ENCODE assay signal across 19 cellular contexts in the genomic region with DNA sequence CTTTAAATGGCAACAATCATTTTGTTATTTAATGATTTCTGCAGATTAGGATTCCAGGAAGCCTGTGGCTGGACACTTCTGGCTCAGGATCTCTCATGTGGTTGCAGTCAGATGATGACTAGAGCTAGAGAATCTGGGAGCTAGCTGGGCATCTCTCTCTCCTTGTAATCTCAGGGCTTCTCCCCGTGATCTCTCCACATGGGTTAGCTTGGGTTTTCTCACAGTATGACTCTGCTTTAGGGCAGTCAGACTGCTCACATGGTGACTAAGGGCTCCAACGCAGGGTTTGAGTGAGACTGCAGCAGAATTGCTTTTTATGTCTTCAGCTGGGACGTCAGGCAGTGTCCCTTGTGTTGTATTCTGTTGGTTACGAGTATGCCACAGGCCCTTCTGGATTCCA.
DNase-seq lines count a peak whose midpoint lies in the region; ATAC-seq and TF ChIP-seq lines count a peak whose summit lies in the region.
"Had no signal": no experiment of that assay in that cellular context is flagged by ENCODE, and none has a peak within 500 bp of the region (broad histone marks: within the 10 kb centered on the region; RNA-seq: fewer than 3 reads in every experiment).

No MANE protein-coding gene starts in this region.

- no peaks in the 10 kb centered on the region for H3K27me3 Mint-ChIP-seq in natural killer cell treated with Interleukin-12 subunit alpha and Interleukin-12 subunit beta and Interleukin-15 and Interleukin-18, amount 100 ng/mL, for 72 hours
- H3K27me3 Mint-ChIP-seq: stimulated activated memory B cell treated with anti-CD40 and anti-IgM and Interleukin-4, amounts not matched to agents 10 μg/mL and 1 μg/mL and 100 μg/mL, for 72 hours; T-helper 17 cell; type B pancreatic cell had no signal

- no peaks in the 10 kb centered on the region for H3K36me3 Mint-ChIP-seq in natural killer cell treated with Interleukin-12 subunit alpha and Interleukin-12 subunit beta and Interleukin-15 and Interleukin-18, amount 100 ng/mL, for 72 hours
- H3K36me3 Mint-ChIP-seq: stimulated activated memory B cell treated with anti-CD40 and anti-IgM and Interleukin-4, amounts not matched to agents 10 μg/mL and 1 μg/mL and 100 μg/mL, for 72 hours; type B pancreatic cell had no signal

- DNase-seq in AG10803 (ENCODE audit: low read depth): peak; percentile 64
- peak; percentile 32 for DNase-seq in RKO (ENCODE audit: low spot score)
- peak; percentile 81 for DNase-seq in fibroblast of peridontal ligament (ENCODE audit: extremely low read depth)
- peak; percentile 61 for DNase-seq in retinal pigment epithelial cell (ENCODE audit: low read depth)
- DNase-seq in natural killer cell treated with Interleukin-12 subunit alpha and Interleukin-12 subunit beta and Interleukin-15 and Interleukin-18, amount 100 ng/mL, for 72 hours (ENCODE audit: low spot score): no peak
- no peak for DNase-seq in SW480 (ENCODE audit: low spot score)
- DNase-seq: activated CD4-positive, CD25-positive, alpha-beta regulatory T cell treated with anti-CD3 and anti-CD28 coated beads, Interleukin-2, amount 50 U/mL, for 72 hours; activated naive CD4-positive, alpha-beta T cell treated with Interleukin-2 at 50 U/mL for 16 hours; AML-193; effector memory CD4-positive, alpha-beta T cell; NCI-H1436; right lobe of liver; Right ventricle myocardium superior; T-helper 17 cell had no signal

- TF ChIP-seq CTCF in AG10803 (conservative IDR thresholded peaks at IDR 0.05; ENCODE audit: low read length) (no peak), retinal pigment epithelial cell (conservative IDR thresholded peaks at IDR 0.05; ENCODE audit: low read depth, low read length) (no peak)

- no peak overlapping the region for H3K4me3 Mint-ChIP-seq in natural killer cell treated with Interleukin-12 subunit alpha and Interleukin-12 subunit beta and Interleukin-15 and Interleukin-18, amount 100 ng/mL, for 72 hours
- H3K4me3 Mint-ChIP-seq: neural crest cell; stimulated activated memory B cell treated with anti-CD40 and anti-IgM and Interleukin-4, amounts not matched to agents 10 μg/mL and 1 μg/mL and 100 μg/mL, for 72 hours; T-helper 17 cell; type B pancreatic cell had no signal

- ATAC-seq in GM18519 (IDR thresholded peaks at IDR 0.05; ENCODE audit: low FRiP score, unreplicated experiment) (no peak), HG02840 (IDR thresholded peaks at IDR 0.05; ENCODE audit: low FRiP score, unreplicated experiment) (no peak)
- ATAC-seq in natural killer cell treated with Interleukin-12 subunit alpha and Interleukin-12 subunit beta and Interleukin-15 and Interleukin-18, amount 100 ng/mL, for 72 hours: no peak
- ATAC-seq: right lobe of liver; stimulated activated memory B cell treated with anti-CD40 and anti-IgM and Interleukin-4, amounts not matched to agents 10 μg/mL and 1 μg/mL and 100 μg/mL, for 72 hours; T-helper 17 cell had no signal

- no peaks in the 10 kb centered on the region for H3K4me1 Mint-ChIP-seq in natural killer cell treated with Interleukin-12 subunit alpha and Interleukin-12 subunit beta and Interleukin-15 and Interleukin-18, amount 100 ng/mL, for 72 hours (ENCODE audit: low read depth in 2 of 2)
- H3K4me1 Mint-ChIP-seq: neural crest cell; stimulated activated memory B cell treated with anti-CD40 and anti-IgM and Interleukin-4, amounts not matched to agents 10 μg/mL and 1 μg/mL and 100 μg/mL, for 72 hours; T-helper 17 cell had no signal

- peaks cover 5% of the 10 kb centered on the region for H3K9me3 Mint-ChIP-seq in natural killer cell treated with Interleukin-12 subunit alpha and Interleukin-12 subunit beta and Interleukin-15 and Interleukin-18, amount 100 ng/mL, for 72 hours
- H3K9me3 Mint-ChIP-seq: neural crest cell had no signal

- H3K4me3 ChIP-seq in AG10803 (ENCODE audit: low read length): no peak overlapping the region
- H3K4me3 ChIP-seq in retinal pigment epithelial cell (ENCODE audit: low read length): no peak overlapping the region
- H3K4me3 ChIP-seq: right lobe of liver had no signal

- H3K27ac Mint-ChIP-seq in natural killer cell treated with Interleukin-12 subunit alpha and Interleukin-12 subunit beta and Interleukin-15 and Interleukin-18, amount 100 ng/mL, for 72 hours: no peak overlapping the region
- H3K27ac Mint-ChIP-seq: stimulated activated memory B cell treated with anti-CD40 and anti-IgM and Interleukin-4, amounts not matched to agents 10 μg/mL and 1 μg/mL and 100 μg/mL, for 72 hours; T-helper 17 cell; type B pancreatic cell had no signal

Comparison
In these comparisons a context has a peak if more than half of its experiments do, and no peak if none do; other contexts are left out.
1. DNase-seq: peak in AG10803 (single experiment), RKO (single experiment), fibroblast of peridontal ligament (single experiment) and retinal pigment epithelial cell (single experiment); none in natural killer cell treated with Interleukin-12 subunit alpha and Interleukin-12 subunit beta and Interleukin-15 and Interleukin-18, amount 100 ng/mL, for 72 hours (single experiment) and SW480 (single experiment).